In genomic region chr5:162119801-162120200, GRCh38 we compare ENCODE assay signal across 17 cellular contexts. TPM values are rescaled to one million over a fixed set of nuclear protein-coding genes. Genes with fewer than 3 reads are reported as not detected.
A peak's percentile ranks its signal among the peaks of the same experiment; 100 is the strongest.
DNase-seq lines count a peak whose midpoint lies in the region; TF ChIP-seq lines count a peak whose summit lies in the region.
"Had no signal": no experiment of that assay in that cellular context is flagged by ENCODE, and none has a peak within 500 bp of the region (broad histone marks: within the 10 kb centered on the region; RNA-seq: fewer than 3 reads in every experiment).

No MANE protein-coding gene starts in this region.

- TF ChIP-seq CTCF in dorsolateral prefrontal cortex (IDR thresholded peaks at IDR 0.05 in 54 of 56, conservative IDR thresholded peaks at IDR 0.05 in 2 of 56; ENCODE audit: low read depth in 1 of 56, partially characterized antibody in 56 of 56) (no peak), PC-9 (conservative IDR thresholded peaks at IDR 0.05) (no peak)

- CTCF ChIA-PET in PC-9 (lab: Charles Lee), result no interaction called here

- no peak overlapping the region for H3K4me2 ChIP-seq in PC-9
- H3K4me2 ChIP-seq: BLaER1 treated with 17β-estradiol and CSF1 and Interleukin-3, amounts not matched to agents 10 nM and 100 nM had no signal

- intact Hi-C loops in dorsolateral prefrontal cortex (cut with DNase I) (no loop called here), posterior cingulate gyrus (cut with DNase I) (no loop called here), PC-9 (cut with micrococcal nuclease; ENCODE audit: unreplicated experiment) (no loop called here)

- peaks cover 8% of the 10 kb centered on the region for H3K9me3 Mint-ChIP-seq in activated T-cell treated with anti-CD3 and anti-CD28 coated beads, Interleukin-2, amount 50 U/mL, for 24 hours

- BruUV-seq in PC-9 (replicated peaks; lab: Mats Ljungman, UMichigan), result no TSS peak

- H3K9me3 ChIP-seq in PC-9 (ENCODE audit: insufficient read depth, low read depth), result no peaks in the 10 kb centered on the region
- H3K9me3 ChIP-seq: BLaER1 treated with 17β-estradiol and CSF1 and Interleukin-3, amounts not matched to agents 10 nM and 100 nM; Caco-2 had no signal

- H2AFZ ChIP-seq in PC-9, result no peak overlapping the region

- POLR2A ChIA-PET in PC-9 (lab: Charles Lee; ENCODE audit: unreplicated experiment), result no interaction called here

- H3K4me1 ChIP-seq in PC-9 (replicated peaks; ENCODE audit: insufficient read depth), result no peaks in the 10 kb centered on the region
- H3K4me1 ChIP-seq: BLaER1 treated with 17β-estradiol and CSF1 and Interleukin-3, amounts not matched to agents 10 nM and 100 nM; Caco-2 had no signal

- H3K36me3 Mint-ChIP-seq in activated T-cell treated with anti-CD3 and anti-CD28 coated beads, Interleukin-2, amount 50 U/mL, for 24 hours (ENCODE audit: low read depth), result no peaks in the 10 kb centered on the region
- H3K36me3 Mint-ChIP-seq: CD8-positive, alpha-beta T cell had no signal

- H3K4me3 ChIP-seq in dorsolateral prefrontal cortex (no peak overlapping the region), PC-9 (no peak overlapping the region)
- H3K4me3 ChIP-seq: BLaER1 treated with 17β-estradiol and CSF1 and Interleukin-3, amounts not matched to agents 10 nM and 100 nM had no signal

- H4K20me1 ChIP-seq in PC-9 (ENCODE audit: insufficient read depth), result no peaks in the 10 kb centered on the region
- H4K20me1 ChIP-seq: BLaER1 treated with 17β-estradiol and CSF1 and Interleukin-3, amounts not matched to agents 10 nM and 100 nM had no signal

- no peak overlapping the region for H3K4me3 Mint-ChIP-seq in activated T-cell treated with anti-CD3 and anti-CD28 coated beads, Interleukin-2, amount 50 U/mL, for 24 hours
- H3K4me3 Mint-ChIP-seq: B cell; CD4-positive, alpha-beta T cell; CD8-positive, alpha-beta T cell had no signal

- no peaks in the 10 kb centered on the region for H3K9me2 ChIP-seq in PC-9 (ENCODE audit: insufficient read depth)

- H3K27ac Mint-ChIP-seq in activated T-cell treated with anti-CD3 and anti-CD28 coated beads, Interleukin-2, amount 50 U/mL, for 24 hours, result no peak overlapping the region
- H3K27ac Mint-ChIP-seq: B cell; CD4-positive, alpha-beta T cell; CD8-positive, alpha-beta T cell had no signal

- H3K27me3 ChIP-seq in dorsolateral prefrontal cortex (no peaks in the 10 kb centered on the region), PC-9 (ENCODE audit: insufficient read depth, low read depth) (no peaks in the 10 kb centered on the region)
- H3K27me3 ChIP-seq: BLaER1 treated with 17β-estradiol and CSF1 and Interleukin-3, amounts not matched to agents 10 nM and 100 nM had no signal

- DNase-seq in dorsolateral prefrontal cortex, result peak in 6 of 10 donors; percentile 21 to 68 (median 47)
- DNase-seq in posterior cingulate gyrus, result peak in 6 of 10 donors; percentile 23 to 87 (median 52)
- no peak for DNase-seq in PC-9
- DNase-seq in stimulated activated CD4-positive, alpha-beta T cell treated with anti-CD3 and anti-CD28 coated beads, Interleukin-4, amount 100 ng/mL, for 24 hours, result no peak
- no peak for DNase-seq in activated T-cell treated with anti-CD3 and anti-CD28 coated beads, Interleukin-2, amount 50 U/mL, for 24 hours
- DNase-seq: 8988T; ACHN; Caco-2; Calu3; CD4-positive, alpha-beta T cell; CD8-positive, alpha-beta T cell; DMS79 treated with DMSO at 0.1 percent for 48 hours; GF-D8 had no signal

- H3K27ac ChIP-seq in dorsolateral prefrontal cortex, result peak overlapping the region in 22 of 59 donors; percentile 1 to 78 (median 36)
- no peak overlapping the region for H3K27ac ChIP-seq in PC-9
- H3K27ac ChIP-seq: BLaER1 treated with 17β-estradiol and CSF1 and Interleukin-3, amounts not matched to agents 10 nM and 100 nM; C4-2B had no signal

- H3K36me3 ChIP-seq in PC-9 (ENCODE audit: low read depth), result no peaks in the 10 kb centered on the region
- H3K36me3 ChIP-seq: BLaER1 treated with 17β-estradiol and CSF1 and Interleukin-3, amounts not matched to agents 10 nM and 100 nM had no signal

- H3K4me1 Mint-ChIP-seq in activated T-cell treated with anti-CD3 and anti-CD28 coated beads, Interleukin-2, amount 50 U/mL, for 24 hours (ENCODE audit: low read depth), result no peaks in the 10 kb centered on the region
- H3K4me1 Mint-ChIP-seq: B cell had no signal

- no peaks in the 10 kb centered on the region for H3K27me3 Mint-ChIP-seq in activated T-cell treated with anti-CD3 and anti-CD28 coated beads, Interleukin-2, amount 50 U/mL, for 24 hours
- H3K27me3 Mint-ChIP-seq: B cell; CD4-positive, alpha-beta T cell had no signal

- H3K79me2 ChIP-seq in PC-9 (ENCODE audit: low read depth), result no peaks in the 10 kb centered on the region

- H3F3A ChIP-seq in PC-9 (ENCODE audit: insufficient read depth, low read depth), result no peaks in the 10 kb centered on the region

RNA-seq across cellular contexts. Expression of gene GABRG2, which starts 52.2 kb away (rescaled TPM):
- 100 to 1,000 TPM in 115 of 120 experiments, 10 to 100 TPM in 5; 47.2 to 303 (median 211) TPM for total RNA-seq in dorsolateral prefrontal cortex
- not detected in 2 replicates for total RNA-seq in PC-9 (2021)
- total RNA-seq: A673; B cell; Calu3; CD4-positive, alpha-beta T cell; CD8-positive, alpha-beta T cell had no signal

Comparison
In these comparisons a context has a peak if more than half of its experiments do, and no peak if none do; other contexts are left out.
1. DNase-seq: peak in dorsolateral prefrontal cortex (6 of 10) and posterior cingulate gyrus (6 of 10); none in PC-9 (0 of 2), stimulated activated CD4-positive, alpha-beta T cell treated with anti-CD3 and anti-CD28 coated beads, Interleukin-4, amount 100 ng/mL, for 24 hours (single experiment) and activated T-cell treated with anti-CD3 and anti-CD28 coated beads, Interleukin-2, amount 50 U/mL, for 24 hours (single experiment).
2. RNA of gene GABRG2, which starts 52.2 kb away (total RNA-seq): 47.2 to 303 TPM in dorsolateral prefrontal cortex; not detected in PC-9; every median in the first group is over 10 times any median in the second.